In the genomic region with DNA sequence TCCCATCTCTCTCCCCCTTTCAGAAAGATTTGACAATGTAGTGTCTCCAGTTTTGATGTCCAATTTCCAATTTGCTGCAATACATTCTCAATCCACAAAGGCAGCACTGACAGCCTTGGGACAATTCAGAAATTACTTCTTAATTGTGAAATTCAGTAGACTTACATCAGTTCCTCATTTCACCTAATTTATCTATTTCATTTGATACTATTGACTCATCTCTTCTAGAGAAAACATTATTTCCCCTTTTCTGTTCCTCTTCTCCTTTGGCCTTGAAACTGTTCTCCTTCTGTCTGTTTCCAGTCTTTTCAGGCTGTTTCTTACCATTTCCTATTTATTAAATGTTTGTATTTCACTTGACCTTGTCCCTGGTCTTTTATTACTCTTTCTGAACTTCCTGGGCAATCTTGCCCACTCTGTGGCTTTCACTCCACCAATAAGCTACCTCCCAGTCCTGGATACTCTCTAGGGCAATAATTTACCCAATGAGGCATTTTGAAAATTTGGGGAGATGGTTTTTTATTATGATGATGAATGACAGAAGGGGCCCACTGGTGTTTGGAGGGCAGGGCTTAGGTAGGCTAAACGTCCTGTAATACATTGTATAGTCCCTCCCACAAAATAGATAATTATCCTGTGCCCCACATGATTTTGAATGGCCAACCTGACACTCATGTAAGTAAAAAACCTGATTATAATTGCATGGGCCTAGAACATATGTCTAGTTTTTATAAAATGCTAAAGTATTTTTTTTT, we compare ENCODE assay signal across 12 cellular contexts.
A peak's percentile ranks its signal among the peaks of the same experiment; 100 is the strongest.
DNase-seq lines count a peak whose midpoint lies in the region; ATAC-seq and TF ChIP-seq lines count a peak whose summit lies in the region.
"Had no signal": no experiment of that assay in that cellular context is flagged by ENCODE, and none has a peak within 500 bp of the region (broad histone marks: within the 10 kb centered on the region; RNA-seq: fewer than 3 reads in every experiment).

No MANE protein-coding gene starts in this region.

- DNase-seq in NOMO-1 treated with DMSO at 0.1 percent for 48 hours (lab: John Stamatoyannopoulos, UW; ENCODE audit: unreplicated experiment) = peak; percentile 99
- DNase-seq in A673 (ENCODE audit: low spot score) = no peak
- no peak for DNase-seq in H7
- DNase-seq in LoVo (ENCODE audit: low spot score) = no peak
- no peak for DNase-seq in stimulated activated CD8-positive, alpha-beta memory T cell treated with anti-CD3 and anti-CD28 coated beads, Interleukin-4, amount 100 ng/mL, for 48 hours
- DNase-seq: activated CD8-positive, alpha-beta memory T cell treated with anti-CD3 and anti-CD28 coated beads for 24 hours; NCI-H69; testis had no signal

- TF ChIP-seq CTCF in A673 (conservative IDR thresholded peaks at IDR 0.05; ENCODE audit: low read depth, low read length) = no peak

- peaks cover 6% of the 10 kb centered on the region for H3K79me2 ChIP-seq in ACC112 (ENCODE audit: control insufficient read depth, insufficient read depth, low read length, unreplicated experiment)

- intact Hi-C loops in A673 (cut with micrococcal nuclease; ENCODE audit: unreplicated experiment) = no loop called here

- POLR2A ChIA-PET in A673 (lab: Charles Lee; ENCODE audit: low non-redundant PET) = no interaction called here

- no peaks in the 10 kb centered on the region for H3K9me3 ChIP-seq in A673 (ENCODE audit: low read depth, low read length, poor library complexity, severe bottlenecking)
- H3K9me3 ChIP-seq: testis had no signal

- H2AFZ ChIP-seq in ACC112 (ENCODE audit: low read length, unreplicated experiment) = no peak overlapping the region

- H3K4me1 ChIP-seq in ACC112 (ENCODE audit: control insufficient read depth, insufficient read depth, low read length, unreplicated experiment) (peaks cover 16% of the 10 kb centered on the region), A673 (ENCODE audit: insufficient read depth, low read length, poor library complexity, severe bottlenecking) (peaks cover 6% of the 10 kb centered on the region)
- H3K4me1 ChIP-seq: testis had no signal

- H3K27ac ChIP-seq in ACC112 (ENCODE audit: low read depth, low read length) (peak overlapping the region; percentile 2; the same call in 1 of the 2 replicates), A673 (ENCODE audit: low read depth, low read length, poor library complexity, severe bottlenecking) (no peak overlapping the region)
- H3K27ac ChIP-seq: testis had no signal

- CTCF ChIA-PET in A673 (lab: Charles Lee) = no interaction called here

- H3K27me3 ChIP-seq in ACC112 (ENCODE audit: insufficient read depth, low read length) (no peaks in the 10 kb centered on the region), A673 (replicated peaks; ENCODE audit: insufficient read depth, low read depth, low read length, poor library complexity) (no peaks in the 10 kb centered on the region), H7 (ENCODE audit: control insufficient read depth, insufficient read depth, low read length) (no peaks in the 10 kb centered on the region)
- H3K27me3 ChIP-seq: testis had no signal

- BruUV-seq in A673 (replicated peaks; lab: Mats Ljungman, UMichigan) = no TSS peak

- H3K36me3 ChIP-seq in ACC112 (ENCODE audit: insufficient read depth, low read length) (peaks cover 41% of the 10 kb centered on the region), A673 (ENCODE audit: insufficient read depth, low read length, poor library complexity, severe bottlenecking) (no peaks in the 10 kb centered on the region), H7 (replicated peaks; ENCODE audit: control insufficient read depth, insufficient read depth, low read length) (no peaks in the 10 kb centered on the region)

- no peak overlapping the region for H3K4me3 ChIP-seq in ACC112 (ENCODE audit: low read depth, low read length)
- H3K4me3 ChIP-seq in A673 (ENCODE audit: low read depth, low read length, poor library complexity, severe bottlenecking) = no peak overlapping the region
- no peak overlapping the region for H3K4me3 ChIP-seq in H7 (ENCODE audit: insufficient read depth, low read depth, low read length)
- H3K4me3 ChIP-seq: smooth muscle cell, testis had no signal

- ATAC-seq in GM19324 (IDR thresholded peaks at IDR 0.05; ENCODE audit: low FRiP score, unreplicated experiment) (peak; percentile 72), HG02970 (IDR thresholded peaks at IDR 0.05; ENCODE audit: low FRiP score, unreplicated experiment) (peak; percentile 88)
